15 cellular contexts compared by ENCODE assay signal in genomic region chr5:108730617-108731340, GRCh38. TPM values are rescaled to one million over a fixed set of nuclear protein-coding genes. Genes with fewer than 3 reads are reported as not detected.
A peak's percentile ranks its signal among the peaks of the same experiment; 100 is the strongest.
DNase-seq lines count a peak whose midpoint lies in the region; ATAC-seq and TF ChIP-seq lines count a peak whose summit lies in the region.
"Had no signal": no experiment of that assay in that cellular context is flagged by ENCODE, and none has a peak within 500 bp of the region (broad histone marks: within the 10 kb centered on the region; RNA-seq: fewer than 3 reads in every experiment).

No MANE protein-coding gene starts in this region.

- H3K9me3 Mint-ChIP-seq in GM23338 = no peaks in the 10 kb centered on the region

- H3K9me2 ChIP-seq in GM23338 (ENCODE audit: insufficient read depth) = no peaks in the 10 kb centered on the region

- H3K27ac ChIP-seq in GM23338 (ENCODE audit: low read depth) = no peak overlapping the region
- H3K27ac ChIP-seq: foreskin keratinocyte, SJCRH30 had no signal

- H3K27me3 Mint-ChIP-seq in GM23338 (ENCODE audit: insufficient read depth, low read depth, poor library complexity) = peaks cover 3% of the 10 kb centered on the region

- no peak overlapping the region for H3K27ac Mint-ChIP-seq in GM23338

- H3K4me3 ChIP-seq in GM23338 = no peak overlapping the region
- H3K4me3 ChIP-seq: lung, SJCRH30 had no signal

- H3K4me2 ChIP-seq in GM23338 = no peak overlapping the region

- H3K4me1 Mint-ChIP-seq in GM23338 = peaks cover 34% of the 10 kb centered on the region

- H3K4me1 ChIP-seq in GM23338 (ENCODE audit: insufficient read depth) = peaks cover 19% of the 10 kb centered on the region
- H3K4me1 ChIP-seq: SJCRH30 had no signal

- H3F3A ChIP-seq in GM23338 (replicated peaks; ENCODE audit: low read depth) = no peaks in the 10 kb centered on the region; the same call in 1 of the 2 replicates

- ATAC-seq in GM18858 (IDR thresholded peaks at IDR 0.05; ENCODE audit: unreplicated experiment) = peak; percentile 61
- peak; percentile 49 for ATAC-seq in GM21786 (IDR thresholded peaks at IDR 0.05; ENCODE audit: unreplicated experiment)
- ATAC-seq in HG03442 (IDR thresholded peaks at IDR 0.05; ENCODE audit: unreplicated experiment) = peak; percentile 37
- ATAC-seq in GM23338 = no peak
- ATAC-seq in activated CD4-positive, CD25-positive, alpha-beta regulatory T cell treated with anti-CD3 and anti-CD28 coated beads, Interleukin-2, amount 50 U/mL, for 24 hours = no peak
- ATAC-seq: foreskin keratinocyte had no signal

- H3K36me3 Mint-ChIP-seq in GM23338 (ENCODE audit: low read depth) = no peaks in the 10 kb centered on the region

- H4K20me1 ChIP-seq in GM23338 (replicated peaks; ENCODE audit: insufficient read depth) = no peaks in the 10 kb centered on the region

- H3K4me3 Mint-ChIP-seq in GM23338 = no peak overlapping the region

- TF ChIP-seq CTCF in GM23338 (conservative IDR thresholded peaks at IDR 0.05; ENCODE audit: low read depth in 2 of 2) = no peak

- H3K27me3 ChIP-seq in GM23338 (ENCODE audit: insufficient read depth) = no peaks in the 10 kb centered on the region
- H3K27me3 ChIP-seq: foreskin keratinocyte, SJCRH30 had no signal

- no peaks in the 10 kb centered on the region for H3K36me3 ChIP-seq in GM23338 (ENCODE audit: insufficient read depth)
- H3K36me3 ChIP-seq: SJCRH30 had no signal

- DNase-seq in medulla oblongata (ENCODE audit: extremely low spot score) (peak; percentile 54), RPMI8226 (no peak), GM23338 (ENCODE audit: low spot score) (no peak), NCI-H2227 (lab: John Stamatoyannopoulos, UW; ENCODE audit: unreplicated experiment) (no peak)
- DNase-seq: Caco-2; foreskin keratinocyte; NCI-H1092; SJCRH30; small intestine; stimulated activated naive CD4-positive, alpha-beta T cell treated with Interleukin-2 at 50 U/mL for 16 hours had no signal

- H2AFZ ChIP-seq in GM23338 = no peak overlapping the region

- H3K79me2 ChIP-seq in GM23338 (replicated peaks; ENCODE audit: insufficient read depth) = no peaks in the 10 kb centered on the region

TF ChIP-seq in GM23338, 12 proteins besides CTCF, POLR2A, EP300 and RAD21:
- TF ChIP-seq REST (IDR thresholded peaks at IDR 0.05; ENCODE audit: unreplicated experiment) (no peak), EZH2phosphoT487 (IDR thresholded peaks at IDR 0.05; ENCODE audit: unreplicated experiment) (no peak), CREB1 (CRISPR knock-in tag; IDR thresholded peaks at IDR 0.05; ENCODE audit: low read depth) (no peak), ZNF114 (CRISPR knock-in tag; IDR thresholded peaks at IDR 0.05) (no peak), POLR2AphosphoS5 (IDR thresholded peaks at IDR 0.05; ENCODE audit: low read depth) (no peak), ETS1 (IDR thresholded peaks at IDR 0.05) (no peak), ZNF462 (CRISPR knock-in tag; IDR thresholded peaks at IDR 0.05) (no peak), JUNB (IDR thresholded peaks at IDR 0.05; ENCODE audit: unreplicated experiment) (no peak), EZH2 (IDR thresholded peaks at IDR 0.05; ENCODE audit: low read depth, unreplicated experiment) (no peak), NANOG (IDR thresholded peaks at IDR 0.05; ENCODE audit: borderline replicate concordance) (no peak), STAT1 (IDR thresholded peaks at IDR 0.05; ENCODE audit: unreplicated experiment) (no peak), ZNF331 (CRISPR knock-in tag; IDR thresholded peaks at IDR 0.05; ENCODE audit: low read depth) (no peak)

RNA-seq across cellular contexts. Expression of gene FER, which starts 16.9 kb away (rescaled TPM):
- 14.2 and 17.4 TPM in 2 replicates for total RNA-seq in GM23338 (2014; rRNA removed; shearing (Covaris generic))
- 23.5 and 34.8 TPM in 2 replicates for polyA plus RNA-seq in GM23338 (2016; fragmentation: Nextera tagmentation; extraction: Ambion mirVana)

Comparison
In these comparisons a context has a peak if more than half of its experiments do, and no peak if none do; other contexts are left out.
1. ATAC-seq: peak in GM18858 (single experiment), GM21786 (single experiment) and HG03442 (single experiment); none in GM23338 (single experiment) and activated CD4-positive, CD25-positive, alpha-beta regulatory T cell treated with anti-CD3 and anti-CD28 coated beads, Interleukin-2, amount 50 U/mL, for 24 hours (0 of 2).